21 cellular contexts compared by ENCODE assay signal in the genomic region with DNA sequence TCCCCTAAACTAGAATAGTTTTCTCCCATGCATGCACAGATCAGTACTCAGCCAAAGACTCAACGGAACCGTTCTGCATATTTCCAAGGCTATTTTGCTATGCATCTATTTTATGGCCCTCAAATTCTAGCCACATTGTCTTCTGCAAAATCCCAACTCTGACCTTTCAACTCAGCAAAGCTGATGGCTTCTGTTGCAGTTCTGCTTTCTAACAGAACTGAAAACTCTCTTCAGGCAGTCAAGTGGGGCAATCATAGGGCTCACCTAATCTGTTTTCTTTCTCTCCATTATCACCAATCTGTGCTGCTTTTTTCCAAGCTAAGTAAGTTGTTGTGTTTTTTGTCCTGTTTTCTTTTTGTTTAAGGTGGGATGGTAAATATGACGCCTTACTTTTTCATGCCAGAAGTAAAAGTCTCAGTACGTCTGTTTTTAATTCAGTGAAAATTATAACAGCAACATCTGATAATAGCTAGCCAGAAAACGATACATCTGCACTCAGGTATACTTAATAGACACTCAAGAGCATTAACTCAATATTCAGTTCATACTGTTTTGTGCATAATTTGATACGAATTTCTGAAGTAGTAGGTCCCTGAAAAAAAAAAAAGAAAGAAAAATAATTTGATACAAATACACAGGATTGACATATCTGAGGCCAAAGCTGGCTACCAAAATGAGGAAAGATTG.
"Had no signal": no experiment of that assay in that cellular context is flagged by ENCODE, and none has a peak within 500 bp of the region (broad histone marks: within the 10 kb centered on the region; RNA-seq: fewer than 3 reads in every experiment).

No MANE protein-coding gene starts in this region.

- H3K4me3 Mint-ChIP-seq: activated CD4-positive, alpha-beta T cell treated with anti-CD3 and anti-CD28 coated beads, Interleukin-2, amount 10 ng/mL, durations not matched to agents 24 days and 14 days; activated CD8-positive, alpha-beta T cell treated with anti-CD3 and anti-CD28 coated beads, Interleukin-2, amount 10 ng/mL, durations not matched to agents 7 days and 5 days; activated naive CD4-positive, alpha-beta T cell treated with anti-CD3 and anti-CD28 coated beads for 36 hours; activated T-cell treated with anti-CD3 and anti-CD28 coated beads, Interleukin-2, amount 50 U/mL, for 24 hours; natural killer cell had no signal

- H3K4me3 ChIP-seq: body of pancreas, sigmoid colon, spleen, upper lobe of right lung had no signal

- H3K27ac ChIP-seq: body of pancreas, sigmoid colon, spleen, upper lobe of right lung had no signal

- H3K27me3 ChIP-seq: body of pancreas, sigmoid colon, spleen, upper lobe of right lung had no signal

- H3K4me1 ChIP-seq: body of pancreas, sigmoid colon, spleen, upper lobe of right lung had no signal

- H3K36me3 ChIP-seq: sigmoid colon, spleen, upper lobe of right lung had no signal

- H3K36me3 Mint-ChIP-seq: natural killer cell had no signal

- H3K4me1 Mint-ChIP-seq: activated CD4-positive, alpha-beta T cell treated with anti-CD3 and anti-CD28 coated beads, Interleukin-2, amount 10 ng/mL, durations not matched to agents 24 days and 14 days; natural killer cell had no signal

- H3K27me3 Mint-ChIP-seq: activated CD4-positive, alpha-beta T cell treated with anti-CD3 and anti-CD28 coated beads, Interleukin-2, amount 10 ng/mL, durations not matched to agents 24 days and 14 days; activated T-cell treated with anti-CD3 and anti-CD28 coated beads, Interleukin-2, amount 50 U/mL, for 24 hours had no signal

- DNase-seq: activated CD4-positive, alpha-beta T cell treated with anti-CD3 and anti-CD28 coated beads, Interleukin-2, amount 10 ng/mL, durations not matched to agents 24 days and 14 days; activated CD8-positive, alpha-beta T cell treated with anti-CD3 and anti-CD28 coated beads, Interleukin-2, amount 10 ng/mL, durations not matched to agents 7 days and 5 days; activated naive CD4-positive, alpha-beta T cell treated with anti-CD3 and anti-CD28 coated beads for 36 hours; activated T-cell treated with anti-CD3 and anti-CD28 coated beads, Interleukin-2, amount 50 U/mL, for 24 hours; body of pancreas; erythroblast; foreskin melanocyte; glutamatergic neuron; hippocampal formation; left cardiac atrium; mesenchymal stem cell; natural killer cell; occipital lobe; posterior cingulate gyrus; sigmoid colon; spleen; stimulated activated CD4-positive, alpha-beta T cell treated with anti-CD3 and anti-CD28 coated beads, Interleukin-4, amount 100 ng/mL, for 4 hours; stimulated activated naive CD4-positive, alpha-beta T cell; T-helper 9 cell; upper lobe of right lung had no signal

- H3K9me3 Mint-ChIP-seq: activated CD4-positive, alpha-beta T cell treated with anti-CD3 and anti-CD28 coated beads, Interleukin-2, amount 10 ng/mL, durations not matched to agents 24 days and 14 days had no signal

- H3K27ac Mint-ChIP-seq: activated CD4-positive, alpha-beta T cell treated with anti-CD3 and anti-CD28 coated beads, Interleukin-2, amount 10 ng/mL, durations not matched to agents 24 days and 14 days; activated CD8-positive, alpha-beta T cell treated with anti-CD3 and anti-CD28 coated beads, Interleukin-2, amount 10 ng/mL, durations not matched to agents 7 days and 5 days; activated naive CD4-positive, alpha-beta T cell treated with anti-CD3 and anti-CD28 coated beads for 36 hours; activated T-cell treated with anti-CD3 and anti-CD28 coated beads, Interleukin-2, amount 50 U/mL, for 24 hours; activated T-helper 2 cell treated with anti-CD3 and anti-CD28 coated beads, Interferon-gamma antibody, Interleukin-2, Interleukin-4, amounts not matched to agents 10 μg/mL and 5 μg/mL and 100 μg/mL, durations not matched to agents 14 hours and 24 hours and 36 hours; natural killer cell had no signal

- H3K9me3 ChIP-seq: body of pancreas, sigmoid colon, spleen, upper lobe of right lung had no signal
